9 cellular contexts compared by ENCODE assay signal in genomic region chr9:79574716-79575242, GRCh38. TPM values are rescaled to one million over a fixed set of nuclear protein-coding genes. Genes with fewer than 3 reads are reported as not detected.
DNase-seq lines count a peak whose midpoint lies in the region; ATAC-seq and TF ChIP-seq lines count a peak whose summit lies in the region.
"Had no signal": no experiment of that assay in that cellular context is flagged by ENCODE, and none has a peak within 500 bp of the region (broad histone marks: within the 10 kb centered on the region; RNA-seq: fewer than 3 reads in every experiment).

No MANE protein-coding gene starts in this region.

- intact Hi-C loops in activated T-helper 2 cell treated with anti-CD3 and anti-CD28 coated beads, Interferon-gamma antibody, Interleukin-2, Interleukin-4, amounts not matched to agents 10 μg/mL and 5 μg/mL and 100 μg/mL, durations not matched to agents 14 hours and 24 hours and 36 hours (cut with micrococcal nuclease), result loop anchor here (5.0 kb wide), 3 partner anchors 123 to 308 kb away; no protein-coding TSS in a partner anchor

- H3K4me2 ChIP-seq in smooth muscle cell, result peak overlapping the region; percentile 87

- H3K4me3 ChIP-seq in iPS-18c (ENCODE audit: insufficient read depth, low read depth, low read length) (peak overlapping the region; percentile 32; the same call in 1 of the 2 replicates), smooth muscle cell (peak overlapping the region; percentile 79)

- peak overlapping the region; percentile 93 for H3K4me3 Mint-ChIP-seq in activated CD4-positive, alpha-beta T cell treated with anti-CD3 and anti-CD28 coated beads, Interleukin-2, amount 10 ng/mL, durations not matched to agents 7 days and 5 days
- H3K4me3 Mint-ChIP-seq in activated T-helper 2 cell treated with anti-CD3 and anti-CD28 coated beads, Interferon-gamma antibody, Interleukin-2, Interleukin-4, amounts not matched to agents 10 μg/mL and 5 μg/mL and 100 μg/mL, durations not matched to agents 14 hours and 24 hours and 36 hours (ENCODE audit: low read depth), result peak overlapping the region; percentile 45

- H3K36me3 Mint-ChIP-seq in activated CD4-positive, alpha-beta T cell treated with anti-CD3 and anti-CD28 coated beads, Interleukin-2, amount 10 ng/mL, durations not matched to agents 7 days and 5 days (ENCODE audit: low read depth), result peaks cover 46% of the 10 kb centered on the region
- peaks cover 49% of the 10 kb centered on the region for H3K36me3 Mint-ChIP-seq in activated T-helper 2 cell treated with anti-CD3 and anti-CD28 coated beads, Interferon-gamma antibody, Interleukin-2, Interleukin-4, amounts not matched to agents 10 μg/mL and 5 μg/mL and 100 μg/mL, durations not matched to agents 14 hours and 24 hours and 36 hours (ENCODE audit: low read depth)

- CTCF ChIA-PET in activated CD4-positive, alpha-beta T cell treated with anti-CD3 and anti-CD28 coated beads, Interleukin-2, amount 10 ng/mL, durations not matched to agents 7 days and 5 days (lab: Charles Lee), result interaction anchor here (0.6 to 0.7 kb wide), 2 partner anchors 159 to 1878 kb away, joined by 3 to 4 read pairs; no protein-coding TSS in a partner anchor

- DNase-seq in activated CD4-positive, alpha-beta T cell treated with anti-CD3 and anti-CD28 coated beads, Interleukin-2, amount 10 ng/mL, durations not matched to agents 7 days and 5 days, result no peak
- DNase-seq in activated CD4-positive, alpha-beta T cell treated with anti-CD3 and anti-CD28 coated beads for 48 hours, result no peak
- no peak for DNase-seq in activated T-helper 2 cell treated with anti-CD3 and anti-CD28 coated beads, Interferon-gamma antibody, Interleukin-2, Interleukin-4, amounts not matched to agents 10 μg/mL and 5 μg/mL and 100 μg/mL, durations not matched to agents 14 hours and 24 hours and 36 hours (ENCODE audit: low spot score)
- DNase-seq in smooth muscle cell (lab: John Stamatoyannopoulos, UW; ENCODE audit: unreplicated experiment), result no peak
- DNase-seq in UCSD-AML1 (lab: John Stamatoyannopoulos, UW; ENCODE audit: unreplicated experiment), result no peak
- DNase-seq in COLO668 (lab: John Stamatoyannopoulos, UW; ENCODE audit: unreplicated experiment), result no peak
- DNase-seq: AML-193 had no signal

- POLR2A ChIA-PET in activated CD4-positive, alpha-beta T cell treated with anti-CD3 and anti-CD28 coated beads, Interleukin-2, amount 10 ng/mL, durations not matched to agents 7 days and 5 days (lab: Charles Lee), result no interaction called here

- peaks cover 62% of the 10 kb centered on the region for H3K79me2 ChIP-seq in smooth muscle cell (ENCODE audit: low read depth)

- no peak overlapping the region for H2AFZ ChIP-seq in smooth muscle cell (ENCODE audit: low read depth)

- peaks cover 53% of the 10 kb centered on the region for H3K4me1 Mint-ChIP-seq in activated CD4-positive, alpha-beta T cell treated with anti-CD3 and anti-CD28 coated beads, Interleukin-2, amount 10 ng/mL, durations not matched to agents 7 days and 5 days
- H3K4me1 Mint-ChIP-seq in activated T-helper 2 cell treated with anti-CD3 and anti-CD28 coated beads, Interferon-gamma antibody, Interleukin-2, Interleukin-4, amounts not matched to agents 10 μg/mL and 5 μg/mL and 100 μg/mL, durations not matched to agents 14 hours and 24 hours and 36 hours (ENCODE audit: low read depth), result peaks cover 52% of the 10 kb centered on the region

- peak overlapping the region; percentile 96 for H3K9ac ChIP-seq in smooth muscle cell (ENCODE audit: low read depth)

- no peaks in the 10 kb centered on the region for H3K27me3 Mint-ChIP-seq in activated CD4-positive, alpha-beta T cell treated with anti-CD3 and anti-CD28 coated beads, Interleukin-2, amount 10 ng/mL, durations not matched to agents 7 days and 5 days
- H3K27me3 Mint-ChIP-seq in activated T-helper 2 cell treated with anti-CD3 and anti-CD28 coated beads, Interferon-gamma antibody, Interleukin-2, Interleukin-4, amounts not matched to agents 10 μg/mL and 5 μg/mL and 100 μg/mL, durations not matched to agents 14 hours and 24 hours and 36 hours (ENCODE audit: low read depth), result no peaks in the 10 kb centered on the region

- H3K4me1 ChIP-seq in smooth muscle cell (ENCODE audit: low read depth), result peaks cover 54% of the 10 kb centered on the region

- 53% methylated on average over 4 of the region's 4 CpGs for WGBS in smooth muscle cell (ENCODE audit: low lambda C conversion rate)

- H3K36me3 ChIP-seq in smooth muscle cell (ENCODE audit: low read depth), result no peaks in the 10 kb centered on the region

- TF ChIP-seq CTCF in smooth muscle cell (IDR thresholded peaks at IDR 0.05; ENCODE audit: borderline replicate concordance, insufficient read depth, poor library complexity, severe bottlenecking), result no peak

- H3K27ac Mint-ChIP-seq in activated CD4-positive, alpha-beta T cell treated with anti-CD3 and anti-CD28 coated beads, Interleukin-2, amount 10 ng/mL, durations not matched to agents 7 days and 5 days, result no peak overlapping the region
- no peak overlapping the region for H3K27ac Mint-ChIP-seq in activated T-helper 2 cell treated with anti-CD3 and anti-CD28 coated beads, Interferon-gamma antibody, Interleukin-2, Interleukin-4, amounts not matched to agents 10 μg/mL and 5 μg/mL and 100 μg/mL, durations not matched to agents 14 hours and 24 hours and 36 hours

- no peak overlapping the region for H3K27ac ChIP-seq in smooth muscle cell (ENCODE audit: low read depth)

- H3K9me3 Mint-ChIP-seq in activated CD4-positive, alpha-beta T cell treated with anti-CD3 and anti-CD28 coated beads, Interleukin-2, amount 10 ng/mL, durations not matched to agents 7 days and 5 days, result no peaks in the 10 kb centered on the region
- H3K9me3 Mint-ChIP-seq in activated T-helper 2 cell treated with anti-CD3 and anti-CD28 coated beads, Interferon-gamma antibody, Interleukin-2, Interleukin-4, amounts not matched to agents 10 μg/mL and 5 μg/mL and 100 μg/mL, durations not matched to agents 14 hours and 24 hours and 36 hours, result no peaks in the 10 kb centered on the region

- H3K9me3 ChIP-seq in iPS-18c (ENCODE audit: control insufficient read depth, insufficient read depth, low read length) (no peaks in the 10 kb centered on the region), smooth muscle cell (replicated peaks; ENCODE audit: low read depth) (no peaks in the 10 kb centered on the region)

- H3F3A ChIP-seq in smooth muscle cell (ENCODE audit: low read depth), result peaks cover 4% of the 10 kb centered on the region

- peaks cover 70% of the 10 kb centered on the region for H4K20me1 ChIP-seq in smooth muscle cell (ENCODE audit: low read depth)

- ATAC-seq in HG02973 (IDR thresholded peaks at IDR 0.05; ENCODE audit: unreplicated experiment), result no peak

- no peaks in the 10 kb centered on the region for H3K27me3 ChIP-seq in smooth muscle cell (ENCODE audit: low read depth)

RNA-seq across cellular contexts. Expression of gene TLE4, which starts 3.0 kb away (rescaled TPM):
- 10 to 100 TPM; 38.0 to 38.4 TPM for total RNA-seq in activated CD4-positive, alpha-beta T cell treated with anti-CD3 and anti-CD28 coated beads, Interleukin-2, amount 10 ng/mL, durations not matched to agents 7 days and 5 days
- 20.7 and 21.7 TPM in 2 replicates for total RNA-seq in activated T-helper 2 cell treated with anti-CD3 and anti-CD28 coated beads, Interferon-gamma antibody, Interleukin-2, Interleukin-4, amounts not matched to agents 10 μg/mL and 5 μg/mL and 100 μg/mL, durations not matched to agents 14 hours and 24 hours and 36 hours
- 53.7 and 74.3 TPM in 2 replicates for total RNA-seq in smooth muscle cell
- 31.6 and 58.8 TPM in 2 replicates for polyA plus RNA-seq in smooth muscle cell
